ENCODE assay signal across 7 cellular contexts in the genomic region with DNA sequence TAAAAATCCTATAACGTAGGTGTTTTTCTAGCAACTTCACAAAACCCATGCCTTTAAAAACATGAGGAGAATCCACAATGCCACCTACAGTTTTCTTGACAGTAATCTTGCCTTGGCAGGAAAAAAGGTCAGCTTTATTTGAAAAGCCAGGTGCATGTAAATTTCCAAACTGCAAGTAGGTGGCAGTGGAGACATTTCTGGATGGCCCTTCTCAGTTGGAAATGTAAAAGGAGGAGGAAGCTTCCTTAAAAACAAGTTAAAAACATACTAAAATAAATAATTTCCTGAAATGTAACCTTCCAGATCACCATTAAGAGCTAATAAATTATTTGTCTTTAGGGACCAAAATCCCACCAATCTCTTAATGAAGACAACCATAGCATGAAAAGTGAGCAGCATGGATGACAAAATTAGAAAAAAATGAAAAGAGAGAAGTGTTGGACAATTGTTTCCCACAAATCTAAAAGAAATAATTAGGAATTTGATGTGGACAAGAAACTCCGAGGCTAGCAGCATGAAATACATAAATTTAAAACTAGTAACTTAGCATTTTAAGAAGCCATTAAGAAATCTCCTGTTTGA.
A peak's percentile ranks its signal among the peaks of the same experiment; 100 is the strongest.
DNase-seq lines count a peak whose midpoint lies in the region; ATAC-seq, FAIRE-seq and TF ChIP-seq lines count a peak whose summit lies in the region.

No MANE protein-coding gene starts in this region.

- DNase-seq in GM10266 (ENCODE audit: extremely low spot score) (no peak), NCI-H1092 treated with DMSO at 0.1 percent for 48 hours (lab: John Stamatoyannopoulos, UW) (peak; percentile 82), astrocyte (ENCODE audit: low read depth) (no peak), medulla oblongata (ENCODE audit: extremely low spot score) (peak; percentile 7), sciatic nerve (ENCODE audit: low spot score) (no peak), GOT3 (lab: John Stamatoyannopoulos, UW) (no peak)
- DNase-seq in stimulated activated CD4-positive, alpha-beta T cell treated with anti-CD3 and anti-CD28 coated beads, Interleukin-4, amount 100 ng/mL, for 4 hours, result no peak

- no peaks in the 10 kb centered on the region for H4K20me1 ChIP-seq in astrocyte (ENCODE audit: insufficient read depth, low read length)

- intact Hi-C loops in sciatic nerve (cut with DNase I), result no loop called here

- H3K36me3 Mint-ChIP-seq in astrocyte (ENCODE audit: low read depth, unreplicated experiment), result no peaks in the 10 kb centered on the region

- H3K4me3 Mint-ChIP-seq in astrocyte (ENCODE audit: unreplicated experiment), result no peak overlapping the region

- no peaks in the 10 kb centered on the region for H3K9me3 Mint-ChIP-seq in astrocyte (ENCODE audit: unreplicated experiment)

- TF ChIP-seq CTCF in GM10266 (IDR thresholded peaks at IDR 0.05; ENCODE audit: control insufficient read depth, insufficient read depth, low read depth, missing control alignments) (peak; percentile 55), astrocyte (IDR thresholded peaks at IDR 0.05; ENCODE audit: insufficient read depth, low read depth, low read length) (peak; percentile 48)

- H2AFZ ChIP-seq in astrocyte (ENCODE audit: low read depth, low read length), result no peak overlapping the region

- H3K9me3 ChIP-seq in astrocyte (ENCODE audit: insufficient read depth, low read depth, low read length), result no peaks in the 10 kb centered on the region

- H3K27ac Mint-ChIP-seq in astrocyte (ENCODE audit: unreplicated experiment), result no peak overlapping the region

- no peak for ATAC-seq in sciatic nerve

- H3K27me3 ChIP-seq in astrocyte (ENCODE audit: insufficient read depth, low read length), result peaks cover 6% of the 10 kb centered on the region

- H3K4me2 ChIP-seq in astrocyte (ENCODE audit: low read length), result no peak overlapping the region

- H3K4me1 Mint-ChIP-seq in astrocyte (ENCODE audit: low read depth, unreplicated experiment), result no peaks in the 10 kb centered on the region

- H3K79me2 ChIP-seq in astrocyte (ENCODE audit: insufficient read depth, low read length), result no peaks in the 10 kb centered on the region

- FAIRE-seq in astrocyte (lab: Jason Lieb, UNC), result no peak

- H3K4me3 ChIP-seq in astrocyte (ENCODE audit: insufficient read depth, low read depth, low read length), result no peak overlapping the region

- no peaks in the 10 kb centered on the region for H3K4me1 ChIP-seq in astrocyte (ENCODE audit: insufficient read depth, low read length)

- no peak overlapping the region for H3K27ac ChIP-seq in astrocyte (ENCODE audit: low read depth, low read length)

- H3K27me3 Mint-ChIP-seq in astrocyte (ENCODE audit: low read depth, unreplicated experiment), result peaks cover 5% of the 10 kb centered on the region

- no peak overlapping the region for H3K9ac ChIP-seq in astrocyte (ENCODE audit: low read length)

- no peaks in the 10 kb centered on the region for H3K36me3 ChIP-seq in astrocyte (ENCODE audit: insufficient read depth, low read length)

Comparison
In these comparisons a context has a peak if more than half of its experiments do, and no peak if none do; other contexts are left out.
1. DNase-seq: peak in NCI-H1092 treated with DMSO at 0.1 percent for 48 hours (single experiment) and medulla oblongata (single experiment); none in GM10266 (single experiment), astrocyte (single experiment), sciatic nerve (single experiment), stimulated activated CD4-positive, alpha-beta T cell treated with anti-CD3 and anti-CD28 coated beads, Interleukin-4, amount 100 ng/mL, for 4 hours (0 of 2) and GOT3 (single experiment).